Comparison of ENCODE assay signal across 1 cellular context in the genomic region with DNA sequence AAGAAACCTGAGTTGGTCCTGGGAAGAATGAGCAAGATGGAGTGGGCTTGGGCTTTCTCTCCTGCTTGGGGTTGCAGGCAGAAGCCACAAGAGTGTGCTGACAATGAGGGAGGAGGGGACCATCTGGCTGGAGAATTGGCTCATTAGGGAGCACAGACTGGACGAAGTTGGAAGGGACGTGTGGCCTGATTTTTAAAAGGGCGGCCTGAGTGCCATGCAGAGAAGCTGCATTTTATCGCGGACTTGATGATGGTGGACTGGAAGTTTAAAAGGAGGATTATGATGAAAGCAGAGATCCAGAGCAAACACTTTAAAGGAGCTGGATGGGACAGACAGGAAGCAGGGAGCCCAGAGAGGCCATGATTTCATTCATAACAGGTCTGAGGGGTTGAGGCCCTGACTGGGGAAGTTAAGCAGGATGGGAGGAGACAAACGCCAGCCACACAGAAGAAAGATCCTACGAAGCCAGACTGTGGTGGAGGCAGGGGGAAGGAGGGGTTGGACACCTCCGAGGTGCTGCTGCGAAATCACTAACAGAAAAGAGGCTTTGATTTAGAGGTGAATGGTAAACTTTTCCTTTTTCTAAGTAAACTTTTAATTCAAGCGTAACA.
TF ChIP-seq lines count a peak whose summit lies in the region.

No MANE protein-coding gene starts in this region.

TF ChIP-seq in K562, 482 proteins besides CTCF, POLR2A, EP300 and RAD21:
- TF ChIP-seq KDM2B (CRISPR knock-in tag; IDR thresholded peaks at IDR 0.05) (no peak), MECOM (CRISPR knock-in tag; IDR thresholded peaks at IDR 0.05) (0 out of 2 replicates have a peak, but pooled peaks have one; percentile 4), NR4A1 (CRISPR knock-in tag; IDR thresholded peaks at IDR 0.05) (no peak), NR4A1 (tag; IDR thresholded peaks at IDR 0.05) (peak; percentile 34; the same call in 1 of the 2 replicates), MEF2D (tag; conservative IDR thresholded peaks at IDR 0.05; ENCODE audit: low read depth) (0 out of 2 replicates have a peak, but pooled peaks have one; percentile 14), ZNF766 (CRISPR knock-in tag; conservative IDR thresholded peaks at IDR 0.05) (no peak), ZFX (CRISPR knock-in tag; IDR thresholded peaks at IDR 0.05) (0 out of 2 replicates have a peak, but pooled peaks have one; percentile 1), DACH1 (IDR thresholded peaks at IDR 0.05; ENCODE audit: partially characterized antibody) (no peak), SMAD4 (CRISPR knock-in tag; conservative IDR thresholded peaks at IDR 0.05) (peak; percentile 10; the same call in 1 of the 2 replicates), ETV1 (tag; conservative IDR thresholded peaks at IDR 0.05; ENCODE audit: low read depth) (peak; percentile 29; the same call in 1 of the 2 replicates), HDAC8 (tag; IDR thresholded peaks at IDR 0.05) (0 out of 2 replicates have a peak, but pooled peaks have one; percentile 48), HNRNPL (IDR thresholded peaks at IDR 0.05; ENCODE audit: low read depth, low read length) (no peak), CXXC5 (CRISPR knock-in tag; IDR thresholded peaks at IDR 0.05) (no peak), MBD2 (IDR thresholded peaks at IDR 0.05; ENCODE audit: borderline replicate concordance, low read depth) (no peak), CREM (IDR thresholded peaks at IDR 0.05; ENCODE audit: low read depth) (no peak), ZNF354B (CRISPR knock-in tag; IDR thresholded peaks at IDR 0.05) (no peak), SAFB2 (IDR thresholded peaks at IDR 0.05; ENCODE audit: borderline replicate concordance, low read depth, low read length, severe bottlenecking) (no peak), BACH1 (tag; IDR thresholded peaks at IDR 0.05) (0 out of 2 replicates have a peak, but pooled peaks have one; percentile 25), TAF1 (IDR thresholded peaks at IDR 0.05; ENCODE audit: control insufficient read depth, extremely low read depth, insufficient read depth, low read length, severe bottlenecking) (no peak), ZNF696 (CRISPR knock-in tag; conservative IDR thresholded peaks at IDR 0.05) (no peak), RBFOX2 (IDR thresholded peaks at IDR 0.05; ENCODE audit: low read depth, low read length) (no peak), CHD4 (IDR thresholded peaks at IDR 0.05; ENCODE audit: insufficient read depth, insufficient replicate concordance, low read depth, low read length, poor library complexity, severe bottlenecking) (no peak), TBP (optimal IDR thresholded peaks at IDR 0.05; ENCODE audit: low read depth, low read length) (no peak), ZNF695 (CRISPR knock-in tag; IDR thresholded peaks at IDR 0.05) (no peak), ELF1 (tag; IDR thresholded peaks at IDR 0.05) (no peak), NR2C1 (IDR thresholded peaks at IDR 0.05) (no peak), NR2C1 (tag; IDR thresholded peaks at IDR 0.05) (0 out of 2 replicates have a peak, but pooled peaks have one; percentile 25), U2AF2 (optimal IDR thresholded peaks at IDR 0.05; ENCODE audit: low read depth, low read length) (no peak), SOX6 (IDR thresholded peaks at IDR 0.05) (no peak), NR3C1 (CRISPR knock-in tag; IDR thresholded peaks at IDR 0.05) (no peak), ZBTB7A (IDR thresholded peaks at IDR 0.05; ENCODE audit: borderline replicate concordance, control insufficient read depth, low read depth, low read length) (no peak), ZNF263 (CRISPR knock-in tag; IDR thresholded peaks at IDR 0.05; ENCODE audit: borderline replicate concordance) (peak; percentile 73), FOXJ2 (tag; IDR thresholded peaks at IDR 0.05) (no peak)
- TF ChIP-seq, protein P1, sequence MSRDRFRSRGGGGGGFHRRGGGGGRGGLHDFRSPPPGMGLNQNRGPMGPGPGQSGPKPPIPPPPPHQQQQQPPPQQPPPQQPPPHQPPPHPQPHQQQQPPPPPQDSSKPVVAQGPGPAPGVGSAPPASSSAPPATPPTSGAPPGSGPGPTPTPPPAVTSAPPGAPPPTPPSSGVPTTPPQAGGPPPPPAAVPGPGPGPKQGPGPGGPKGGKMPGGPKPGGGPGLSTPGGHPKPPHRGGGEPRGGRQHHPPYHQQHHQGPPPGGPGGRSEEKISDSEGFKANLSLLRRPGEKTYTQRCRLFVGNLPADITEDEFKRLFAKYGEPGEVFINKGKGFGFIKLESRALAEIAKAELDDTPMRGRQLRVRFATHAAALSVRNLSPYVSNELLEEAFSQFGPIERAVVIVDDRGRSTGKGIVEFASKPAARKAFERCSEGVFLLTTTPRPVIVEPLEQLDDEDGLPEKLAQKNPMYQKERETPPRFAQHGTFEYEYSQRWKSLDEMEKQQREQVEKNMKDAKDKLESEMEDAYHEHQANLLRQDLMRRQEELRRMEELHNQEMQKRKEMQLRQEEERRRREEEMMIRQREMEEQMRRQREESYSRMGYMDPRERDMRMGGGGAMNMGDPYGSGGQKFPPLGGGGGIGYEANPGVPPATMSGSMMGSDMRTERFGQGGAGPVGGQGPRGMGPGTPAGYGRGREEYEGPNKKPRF (IDR thresholded peaks at IDR 0.05; ENCODE audit: low read depth, low read length) = no peak
- TF ChIP-seq, protein P2, sequence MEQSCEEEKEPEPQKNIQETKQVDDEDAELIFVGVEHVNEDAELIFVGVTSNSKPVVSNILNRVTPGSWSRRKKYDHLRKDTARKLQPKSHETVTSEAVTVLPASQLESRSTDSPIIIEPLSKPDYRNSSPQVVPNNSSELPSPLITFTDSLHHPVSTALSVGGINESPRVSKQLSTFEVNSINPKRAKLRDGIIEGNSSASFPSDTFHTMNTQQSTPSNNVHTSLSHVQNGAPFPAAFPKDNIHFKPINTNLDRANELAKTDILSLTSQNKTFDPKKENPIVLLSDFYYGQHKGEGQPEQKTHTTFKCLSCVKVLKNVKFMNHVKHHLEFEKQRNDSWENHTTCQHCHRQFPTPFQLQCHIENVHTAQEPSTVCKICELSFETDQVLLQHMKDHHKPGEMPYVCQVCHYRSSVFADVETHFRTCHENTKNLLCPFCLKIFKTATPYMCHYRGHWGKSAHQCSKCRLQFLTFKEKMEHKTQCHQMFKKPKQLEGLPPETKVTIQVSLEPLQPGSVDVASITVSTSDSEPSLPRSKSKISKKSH (CRISPR knock-in tag; IDR thresholded peaks at IDR 0.05) = no peak
- TF ChIP-seq, protein P3, sequence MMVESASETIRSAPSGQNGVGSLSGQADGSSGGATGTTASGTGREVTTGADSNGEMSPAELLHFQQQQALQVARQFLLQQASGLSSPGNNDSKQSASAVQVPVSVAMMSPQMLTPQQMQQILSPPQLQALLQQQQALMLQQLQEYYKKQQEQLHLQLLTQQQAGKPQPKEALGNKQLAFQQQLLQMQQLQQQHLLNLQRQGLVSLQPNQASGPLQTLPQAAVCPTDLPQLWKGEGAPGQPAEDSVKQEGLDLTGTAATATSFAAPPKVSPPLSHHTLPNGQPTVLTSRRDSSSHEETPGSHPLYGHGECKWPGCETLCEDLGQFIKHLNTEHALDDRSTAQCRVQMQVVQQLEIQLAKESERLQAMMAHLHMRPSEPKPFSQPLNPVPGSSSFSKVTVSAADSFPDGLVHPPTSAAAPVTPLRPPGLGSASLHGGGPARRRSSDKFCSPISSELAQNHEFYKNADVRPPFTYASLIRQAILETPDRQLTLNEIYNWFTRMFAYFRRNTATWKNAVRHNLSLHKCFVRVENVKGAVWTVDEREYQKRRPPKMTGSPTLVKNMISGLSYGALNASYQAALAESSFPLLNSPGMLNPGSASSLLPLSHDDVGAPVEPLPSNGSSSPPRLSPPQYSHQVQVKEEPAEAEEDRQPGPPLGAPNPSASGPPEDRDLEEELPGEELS (CRISPR knock-in tag; IDR thresholded peaks at IDR 0.05; ENCODE audit: borderline replicate concordance) = no peak
- TF ChIP-seq, protein P4, sequence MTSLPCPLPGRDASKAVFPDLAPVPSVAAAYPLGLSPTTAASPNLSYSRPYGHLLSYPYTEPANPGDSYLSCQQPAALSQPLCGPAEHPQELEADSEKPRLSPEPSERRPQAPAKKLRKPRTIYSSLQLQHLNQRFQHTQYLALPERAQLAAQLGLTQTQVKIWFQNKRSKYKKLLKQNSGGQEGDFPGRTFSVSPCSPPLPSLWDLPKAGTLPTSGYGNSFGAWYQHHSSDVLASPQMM (CRISPR knock-in tag; IDR thresholded peaks at IDR 0.05) = no peak
- TF ChIP-seq, protein P5, sequence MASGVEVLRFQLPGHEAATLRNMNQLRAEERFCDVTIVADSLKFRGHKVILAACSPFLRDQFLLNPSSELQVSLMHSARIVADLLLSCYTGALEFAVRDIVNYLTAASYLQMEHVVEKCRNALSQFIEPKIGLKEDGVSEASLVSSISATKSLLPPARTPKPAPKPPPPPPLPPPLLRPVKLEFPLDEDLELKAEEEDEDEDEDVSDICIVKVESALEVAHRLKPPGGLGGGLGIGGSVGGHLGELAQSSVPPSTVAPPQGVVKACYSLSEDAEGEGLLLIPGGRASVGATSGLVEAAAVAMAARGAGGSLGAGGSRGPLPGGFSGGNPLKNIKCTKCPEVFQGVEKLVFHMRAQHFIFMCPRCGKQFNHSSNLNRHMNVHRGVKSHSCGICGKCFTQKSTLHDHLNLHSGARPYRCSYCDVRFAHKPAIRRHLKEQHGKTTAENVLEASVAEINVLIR (CRISPR knock-in tag; IDR thresholded peaks at IDR 0.05) = no peak
